Comparison of ENCODE assay signal across 14 cellular contexts in genomic region chr1:27590917-27591508, GRCh38. TPM values are rescaled to one million over a fixed set of nuclear protein-coding genes. Genes with fewer than 3 reads are reported as not detected.
A peak's percentile ranks its signal among the peaks of the same experiment; 100 is the strongest.
DNase-seq lines count a peak whose midpoint lies in the region; ATAC-seq, FAIRE-seq and TF ChIP-seq lines count a peak whose summit lies in the region.
"Had no signal": no experiment of that assay in that cellular context is flagged by ENCODE, and none has a peak within 500 bp of the region (broad histone marks: within the 10 kb centered on the region; RNA-seq: fewer than 3 reads in every experiment).

No MANE protein-coding gene starts in this region.

- POLR2A ChIA-PET in A549 (lab: Yijun Ruan, JAX): no interaction called here

- H4K12ac ChIP-seq in trophoblast cell (ENCODE audit: low read depth, low read length): no peak overlapping the region

- H2BK12ac ChIP-seq in trophoblast cell (ENCODE audit: low read length): no peak overlapping the region

- H3K4me3 ChIP-seq in A549 (no peak overlapping the region), adipocyte (ENCODE audit: low read length) (no peak overlapping the region), left ventricle myocardium inferior (peak overlapping the region; percentile 9), trophoblast cell (ENCODE audit: low read depth, low read length) (no peak overlapping the region)
- H3K4me3 ChIP-seq: MG63 had no signal

- H3K14ac ChIP-seq in trophoblast cell (ENCODE audit: low read length): no peak overlapping the region

- TF ChIP-seq CTCF in A549 (IDR thresholded peaks at IDR 0.05) (no peak), left ventricle myocardium inferior (IDR thresholded peaks at IDR 0.05; ENCODE audit: borderline replicate concordance) (no peak)

- no peak overlapping the region for H3K23ac ChIP-seq in trophoblast cell (ENCODE audit: low read length)

- no peak for TF ChIP-seq POLR2A in A549 (IDR thresholded peaks at IDR 0.05; ENCODE audit: low read length)

- TF ChIP-seq EP300 in A549 (IDR thresholded peaks at IDR 0.05): no peak

- H2BK120ac ChIP-seq in trophoblast cell (ENCODE audit: insufficient read depth, low read length, poor library complexity): no peak overlapping the region

- no peak overlapping the region for H3K18ac ChIP-seq in trophoblast cell (ENCODE audit: low read length)

- H3K9ac ChIP-seq in adipocyte (ENCODE audit: low read length) (peak overlapping the region; percentile 38), trophoblast cell (ENCODE audit: low read length) (no peak overlapping the region)

- ATAC-seq in A549: peak; percentile 14 to 43; a peak in 3 of 6 replicates
- ATAC-seq in HG03025 (IDR thresholded peaks at IDR 0.05; ENCODE audit: low FRiP score, unreplicated experiment): no peak
- ATAC-seq in GM18520 (IDR thresholded peaks at IDR 0.05; ENCODE audit: unreplicated experiment): no peak
- ATAC-seq in HG03378 (IDR thresholded peaks at IDR 0.05; ENCODE audit: unreplicated experiment): no peak
- ATAC-seq: natural killer cell had no signal

- DNase-seq in A549 (ENCODE audit: low read depth in 1 of 2, low spot score in 1 of 2) (no peak), adipocyte (ENCODE audit: low read depth) (no peak), left ventricle myocardium inferior (no peak), trophoblast cell (no peak), T-helper 9 cell (no peak)
- DNase-seq: activated CD4-positive, alpha-beta T cell treated with anti-CD3 and anti-CD28 coated beads for 48 hours; activated gamma-delta T cell treated with Interleukin-2 at 50 U/mL for 16 hours; immature natural killer cell; MG63; natural killer cell; stimulated activated CD4-positive, alpha-beta T cell treated with anti-CD3 and anti-CD28 coated beads, Interleukin-12 subunit alpha, Interleukin-12 subunit beta, amount 100 ng/mL, for 4 hours had no signal

- CTCF ChIA-PET in A549 (lab: Yijun Ruan, JAX): interaction anchor here (0.6 to 23.7 kb wide), 8 partner anchors 10 to 188 kb away, joined by 3 to 314 read pairs (median 4); no protein-coding TSS in a partner anchor

- H3K9me3 ChIP-seq in A549 (no peaks in the 10 kb centered on the region), adipocyte (ENCODE audit: control insufficient read depth, low read length) (no peaks in the 10 kb centered on the region), left ventricle myocardium inferior (replicated peaks) (no peaks in the 10 kb centered on the region), trophoblast cell (ENCODE audit: insufficient read depth, low read depth, low read length) (peaks cover 7% of the 10 kb centered on the region)
- H3K9me3 ChIP-seq: MG63 had no signal

- TF ChIP-seq RAD21 in A549 (conservative IDR thresholded peaks at IDR 0.05 in 1 of 2, IDR thresholded peaks at IDR 0.05 in 1 of 2): no peak

- H3K27me3 ChIP-seq in adipocyte (replicated peaks; ENCODE audit: control insufficient read depth, insufficient read depth, low read length) (no peaks in the 10 kb centered on the region), left ventricle myocardium inferior (ENCODE audit: low read depth) (no peaks in the 10 kb centered on the region), trophoblast cell (ENCODE audit: insufficient read depth, low read length) (no peaks in the 10 kb centered on the region)
- H3K27me3 ChIP-seq: MG63 had no signal

- no peak overlapping the region for H4K91ac ChIP-seq in trophoblast cell (ENCODE audit: low read depth, low read length)

- H2AFZ ChIP-seq in trophoblast cell (ENCODE audit: insufficient read depth, low read length, poor library complexity): no peak overlapping the region

- H3K27ac ChIP-seq in A549 (peak overlapping the region; percentile 59 to 84; a peak in 4 of 6 replicates), left ventricle myocardium inferior (replicated peaks) (peak overlapping the region; percentile 98), trophoblast cell (ENCODE audit: low read depth, low read length) (no peak overlapping the region)

- no peak for FAIRE-seq in A549 (lab: Jason Lieb, UNC)

- H3K4me2 ChIP-seq in A549 (peak overlapping the region; percentile 60), trophoblast cell (ENCODE audit: low read length) (no peak overlapping the region)

- intact Hi-C loops in left ventricle myocardium inferior (cut with micrococcal nuclease): no loop called here

- peak overlapping the region; percentile 32 for H3K4ac ChIP-seq in trophoblast cell (ENCODE audit: low read depth, low read length)

- H2BK5ac ChIP-seq in trophoblast cell (ENCODE audit: low read depth, low read length, poor library complexity): no peak overlapping the region

- peaks cover 45% of the 10 kb centered on the region for H3K79me2 ChIP-seq in trophoblast cell (ENCODE audit: control insufficient read depth, insufficient read depth, low read length, poor library complexity)

- WGBS in A549 (ENCODE audit: missing lambda C conversion rate): 38% methylated on average over 1 of the region's 5 CpGs
- no CpG with 5 or more reads among the region's 5 CpGs for WGBS in trophoblast cell (ENCODE audit: extremely low coverage, insufficient coverage, insufficient read length)

- H4K8ac ChIP-seq in trophoblast cell (ENCODE audit: low read depth, low read length): no peak overlapping the region

- peaks cover 8% of the 10 kb centered on the region for H3K36me3 ChIP-seq in adipocyte (ENCODE audit: control insufficient read depth, insufficient read depth, low read length, severe bottlenecking)
- H3K36me3 ChIP-seq in left ventricle myocardium inferior: no peaks in the 10 kb centered on the region
- H3K36me3 ChIP-seq in trophoblast cell (ENCODE audit: control insufficient read depth in 1 of 2, insufficient read depth in 2 of 2, low read length in 2 of 2): peaks cover 44 to 52% of the 10 kb centered on the region in 2 experiments

- H2AK5ac ChIP-seq in trophoblast cell (ENCODE audit: low read length): no peak overlapping the region

- H3K79me1 ChIP-seq in trophoblast cell (ENCODE audit: low read length): peaks cover 25% of the 10 kb centered on the region

- H3K4me1 ChIP-seq in A549 (peaks cover 48% of the 10 kb centered on the region), adipocyte (ENCODE audit: control insufficient read depth, insufficient read depth, low read length) (peaks cover 56% of the 10 kb centered on the region), left ventricle myocardium inferior (peaks cover 100% of the 10 kb centered on the region), trophoblast cell (ENCODE audit: control insufficient read depth in 1 of 2, insufficient read depth in 2 of 2, low read length in 2 of 2) (peaks cover 31 to 36% of the 10 kb centered on the region in 2 experiments)

TF ChIP-seq in A549, 52 proteins besides CTCF, POLR2A, EP300 and RAD21:
- TF ChIP-seq, protein P1, sequence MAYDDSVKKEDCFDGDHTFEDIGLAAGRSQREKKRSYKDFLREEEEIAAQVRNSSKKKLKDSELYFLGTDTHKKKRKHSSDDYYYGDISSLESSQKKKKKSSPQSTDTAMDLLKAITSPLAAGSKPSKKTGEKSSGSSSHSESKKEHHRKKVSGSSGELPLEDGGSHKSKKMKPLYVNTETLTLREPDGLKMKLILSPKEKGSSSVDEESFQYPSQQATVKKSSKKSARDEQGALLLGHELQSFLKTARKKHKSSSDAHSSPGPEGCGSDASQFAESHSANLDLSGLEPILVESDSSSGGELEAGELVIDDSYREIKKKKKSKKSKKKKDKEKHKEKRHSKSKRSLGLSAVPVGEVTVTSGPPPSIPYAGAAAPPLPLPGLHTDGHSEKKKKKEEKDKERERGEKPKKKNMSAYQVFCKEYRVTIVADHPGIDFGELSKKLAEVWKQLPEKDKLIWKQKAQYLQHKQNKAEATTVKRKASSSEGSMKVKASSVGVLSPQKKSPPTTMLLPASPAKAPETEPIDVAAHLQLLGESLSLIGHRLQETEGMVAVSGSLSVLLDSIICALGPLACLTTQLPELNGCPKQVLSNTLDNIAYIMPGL (CRISPR knock-in tag; IDR thresholded peaks at IDR 0.05; ENCODE audit: borderline replicate concordance): no peak
- no peak for TF ChIP-seq ZFP36 (IDR thresholded peaks at IDR 0.05; ENCODE audit: borderline replicate concordance, partially characterized antibody)
- no peak for TF ChIP-seq CBX2 (IDR thresholded peaks at IDR 0.05; ENCODE audit: borderline replicate concordance, low read depth)
- peak; percentile 89 for TF ChIP-seq RFX5 (IDR thresholded peaks at IDR 0.05)
- no peak for TF ChIP-seq RNF2 (IDR thresholded peaks at IDR 0.05; ENCODE audit: borderline replicate concordance, low read depth)
- no peak for TF ChIP-seq HOXA7 (CRISPR knock-in tag; IDR thresholded peaks at IDR 0.05)

RNA-seq across cellular contexts. Expression of gene AHDC1, which starts 12.9 kb away (rescaled TPM):
- polyA plus RNA-seq in A549 (2011; rRNA removed) (1.3 and 2.6 TPM in 2 replicates), A549 (2017; fragmentation: RNase III; extraction: RNeasy Plus Mini Kit Qiagen cat#74134 plus additional on column Dnase treatment) (9.8 to 11.5 TPM (median 10.0 TPM) in 3 replicates)
- 5.0 and 6.2 TPM in 2 replicates for polyA plus RNA-seq in A549 (2012; cell fraction: cytosol; rRNA removed)
- polyA plus RNA-seq in A549 (2012; cell fraction: nucleus; rRNA removed): 12.9 and 17.1 TPM in 2 replicates
- polyA minus RNA-seq in A549 (2011; rRNA and poly(A)+ RNA removed): 2.9 and 3.6 TPM in 2 replicates
- total RNA-seq in left ventricle myocardium inferior: 40.1 TPM
- 37.4 and 37.5 TPM in 2 replicates for polyA plus RNA-seq in trophoblast cell (2013)

RNA-seq across cellular contexts. Expression of gene FGR, which starts 44.0 kb away (rescaled TPM):
- polyA plus RNA-seq in A549 (2011; rRNA removed): not detected in 2 replicates
- not detected in 2 replicates for polyA plus RNA-seq in A549 (2012; cell fraction: cytosol; rRNA removed)
- not detected in 2 replicates for polyA plus RNA-seq in A549 (2012; cell fraction: nucleus; rRNA removed)
- not detected in 3 replicates for polyA plus RNA-seq in A549 (2017; fragmentation: RNase III; extraction: RNeasy Plus Mini Kit Qiagen cat#74134 plus additional on column Dnase treatment)
- not detected in 2 replicates for polyA minus RNA-seq in A549 (2011; rRNA and poly(A)+ RNA removed)
- total RNA-seq in left ventricle myocardium inferior: 3.5 TPM
- 0.04 TPM in 1 of 2 replicates, not detected in the other for polyA plus RNA-seq in trophoblast cell (2013)

Comparison
In these comparisons a context has a peak if more than half of its experiments do, and no peak if none do; other contexts are left out.
1. ATAC-seq: peak in A549 (2 of 2); none in HG03025 (single experiment), GM18520 (single experiment) and HG03378 (single experiment).